22 cellular contexts compared by ENCODE assay signal in genomic region chr1:20390589-20391331, GRCh38.
"Had no signal": no experiment of that assay in that cellular context is flagged by ENCODE, and none has a peak within 500 bp of the region (broad histone marks: within the 10 kb centered on the region; RNA-seq: fewer than 3 reads in every experiment).

No MANE protein-coding gene starts in this region.

- H3K27ac ChIP-seq: body of pancreas, esophagus muscularis mucosa, foreskin keratinocyte, neural progenitor cell, right atrium auricular region, skin epidermis, suprapubic skin had no signal

- ATAC-seq: activated CD4-positive, alpha-beta T cell treated with anti-CD3 and anti-CD28 coated beads for 36 hours; body of pancreas; foreskin keratinocyte; left lobe of liver; stimulated activated naive CD8-positive, alpha-beta T cell treated with anti-CD3 and anti-CD28 coated beads, Interleukin-15, amount 100 ng/mL, for 72 hours had no signal

- H3K4me3 Mint-ChIP-seq: activated CD4-positive, alpha-beta T cell treated with anti-CD3 and anti-CD28 coated beads for 36 hours; activated naive CD8-positive, alpha-beta T cell; activated T-helper 1 cell treated with anti-CD3 and anti-CD28 coated beads, Interleukin-12 subunit alpha, Interleukin-12 subunit beta, Interleukin-2, Interleukin-4 antibody, amounts not matched to agents 30 ng/mL and 10 ng/mL and 1 ng/mL, durations not matched to agents 14 hours and 24 hours and 36 hours; neural progenitor cell; stimulated activated naive CD8-positive, alpha-beta T cell treated with anti-CD3 and anti-CD28 coated beads, Interleukin-15, amount 100 ng/mL, for 72 hours had no signal

- H3K4me1 Mint-ChIP-seq: activated CD4-positive, alpha-beta T cell treated with anti-CD3 and anti-CD28 coated beads for 36 hours; stimulated activated naive CD8-positive, alpha-beta T cell treated with anti-CD3 and anti-CD28 coated beads, Interleukin-15, amount 100 ng/mL, for 72 hours had no signal

- H3K9me3 ChIP-seq: body of pancreas had no signal

- H3K36me3 Mint-ChIP-seq: neural progenitor cell had no signal

- H3K36me3 ChIP-seq: esophagus muscularis mucosa, neural progenitor cell, right atrium auricular region, suprapubic skin had no signal

- H3K27me3 ChIP-seq: body of pancreas had no signal

- H3K4me3 ChIP-seq: body of pancreas, esophagus muscularis mucosa, neural progenitor cell, right atrium auricular region, skin epidermis, suprapubic skin had no signal

- H3K27ac Mint-ChIP-seq: activated CD4-positive, alpha-beta T cell treated with anti-CD3 and anti-CD28 coated beads for 36 hours; activated naive CD8-positive, alpha-beta T cell; activated T-helper 1 cell treated with anti-CD3 and anti-CD28 coated beads, Interleukin-12 subunit alpha, Interleukin-12 subunit beta, Interleukin-2, Interleukin-4 antibody, amounts not matched to agents 30 ng/mL and 10 ng/mL and 1 ng/mL, durations not matched to agents 14 hours and 24 hours and 36 hours; neural progenitor cell; progenitor cell of endocrine pancreas; stimulated activated naive CD8-positive, alpha-beta T cell treated with anti-CD3 and anti-CD28 coated beads, Interleukin-15, amount 100 ng/mL, for 72 hours had no signal

- H3K4me1 ChIP-seq: body of pancreas, esophagus muscularis mucosa, foreskin keratinocyte, right atrium auricular region, suprapubic skin had no signal

- DNase-seq: activated CD4-positive, alpha-beta T cell treated with anti-CD3 and anti-CD28 coated beads for 36 hours; activated CD4-positive, alpha-beta T cell treated with anti-CD3 and anti-CD28 coated beads, Interleukin-2, amount 50 U/mL, for 48 hours; activated gamma-delta T cell treated with Interleukin-2 at 50 U/mL for 16 hours; activated T-cell treated with anti-CD3 and anti-CD28 coated beads for 4 hours; body of pancreas; central memory CD4-positive, alpha-beta T cell; foreskin keratinocyte; hippocampal formation; kidney; stimulated activated naive CD8-positive, alpha-beta T cell treated with anti-CD3 and anti-CD28 coated beads, Interleukin-15, amount 100 ng/mL, for 72 hours; SW 1271; T-helper 2 cell; trophoblast cell had no signal
